In genomic region chr20:49218739-49219090, GRCh38 we compare ENCODE assay signal across 1 cellular context.
TF ChIP-seq lines count a peak whose summit lies in the region.

No MANE protein-coding gene starts in this region.

TF ChIP-seq in HepG2, 621 proteins besides CTCF, POLR2A, EP300 and RAD21:
- TF ChIP-seq ZNF441 (CRISPR knock-in tag; IDR thresholded peaks at IDR 0.05; ENCODE audit: borderline replicate concordance) (peak; percentile 28; the same call in 1 of the 2 replicates), KIAA2018 (CRISPR knock-in tag; IDR thresholded peaks at IDR 0.05; ENCODE audit: borderline replicate concordance) (0 out of 2 replicates have a peak, but pooled peaks have one; percentile 5), ZNF891 (CRISPR knock-in tag; IDR thresholded peaks at IDR 0.05) (peak; percentile 9; the same call in 1 of the 2 replicates), ZBTB33 (CRISPR knock-in tag; IDR thresholded peaks at IDR 0.05) (peak; percentile 97), ZMYM3 (CRISPR knock-in tag; IDR thresholded peaks at IDR 0.05) (peak; percentile 33; the same call in 1 of the 2 replicates), HDAC6 (IDR thresholded peaks at IDR 0.05; ENCODE audit: low read depth, low read length) (0 out of 2 replicates have a peak, but pooled peaks have one; percentile 54), TBL1XR1 (IDR thresholded peaks at IDR 0.05; ENCODE audit: borderline replicate concordance, low read length, partially characterized antibody) (peak; percentile 2), ZNF770 (CRISPR knock-in tag; IDR thresholded peaks at IDR 0.05) (peak; percentile 89)
